In genomic region chr9:116646661-116647514, GRCh38 we compare ENCODE assay signal across 8 cellular contexts. TPM values are rescaled to one million over a fixed set of nuclear protein-coding genes. Genes with fewer than 3 reads are reported as not detected.
DNase-seq lines count a peak whose midpoint lies in the region; ATAC-seq, FAIRE-seq and TF ChIP-seq lines count a peak whose summit lies in the region.

No MANE protein-coding gene starts in this region.

- no peaks in the 10 kb centered on the region for H3K9me3 ChIP-seq in CD8-positive, alpha-beta T cell (ENCODE audit: low read length)

- no peaks in the 10 kb centered on the region for H3K27me3 Mint-ChIP-seq in CD8-positive, alpha-beta T cell (ENCODE audit: low read depth)

- POLR2A ChIA-PET in CD8-positive, alpha-beta T cell (lab: Charles Lee): no interaction called here

- no peak overlapping the region for H3K4me3 Mint-ChIP-seq in CD8-positive, alpha-beta T cell

- TF ChIP-seq CTCF in GM20000 (IDR thresholded peaks at IDR 0.05; ENCODE audit: extremely low read depth, missing control alignments): peak; percentile 29
- TF ChIP-seq CTCF in CD8-positive, alpha-beta T cell (IDR thresholded peaks at IDR 0.05): no peak

- H3K36me3 ChIP-seq in CD8-positive, alpha-beta T cell (ENCODE audit: insufficient read depth, low read length): no peaks in the 10 kb centered on the region

- no peak overlapping the region for H3K27ac Mint-ChIP-seq in CD8-positive, alpha-beta T cell

- no peaks in the 10 kb centered on the region for H3K27me3 ChIP-seq in CD8-positive, alpha-beta T cell (ENCODE audit: insufficient read depth, low read length)

- H3K4me1 ChIP-seq in CD8-positive, alpha-beta T cell (ENCODE audit: insufficient read depth, low read length): no peaks in the 10 kb centered on the region

- no peak overlapping the region for H3K4me3 ChIP-seq in CD8-positive, alpha-beta T cell (ENCODE audit: low read depth, low read length)

- no peak overlapping the region for H3K27ac ChIP-seq in CD8-positive, alpha-beta T cell (ENCODE audit: low read depth, low read length)

- CTCF ChIA-PET in CD8-positive, alpha-beta T cell (lab: Charles Lee): no interaction called here

- H3K9me3 Mint-ChIP-seq in CD8-positive, alpha-beta T cell: no peaks in the 10 kb centered on the region

- no peaks in the 10 kb centered on the region for H3K4me1 Mint-ChIP-seq in CD8-positive, alpha-beta T cell (ENCODE audit: low read depth)

- no peak for ATAC-seq in CD8-positive, alpha-beta T cell

- peak; percentile 19 for DNase-seq in COR-L47 (lab: John Stamatoyannopoulos, UW)
- peak; percentile 29 for DNase-seq in GM20000 (ENCODE audit: low spot score)
- DNase-seq in NCI-H226: peak; percentile 20
- peak; percentile 55 for DNase-seq in dermis blood vessel endothelial cell
- DNase-seq in middle frontal gyrus (ENCODE audit: extremely low spot score, low spot score): peak; percentile 19
- no peak for DNase-seq in RCC 7860 (ENCODE audit: low spot score)
- DNase-seq in CD8-positive, alpha-beta T cell: no peak
- DNase-seq in NCI-H2227 treated with DMSO at 0.1 percent for 48 hours (lab: John Stamatoyannopoulos, UW): no peak

- FAIRE-seq in RCC 7860 (lab: Jason Lieb, UNC): no peak

- intact Hi-C loops in CD8-positive, alpha-beta T cell (cut with DNase I, micrococcal nuclease): no loop called here

- peaks cover 42% of the 10 kb centered on the region for H3K36me3 Mint-ChIP-seq in CD8-positive, alpha-beta T cell

RNA-seq across cellular contexts. Expression of gene TRIM32, which starts 40.2 kb away (rescaled TPM):
- total RNA-seq in dermis blood vessel endothelial cell: 19.3 and 21.6 TPM in 2 replicates
- total RNA-seq in CD8-positive, alpha-beta T cell: 1 to 10 TPM; 5.0 to 6.8 TPM

Comparison
In these comparisons a context has a peak if more than half of its experiments do, and no peak if none do; other contexts are left out.
1. DNase-seq: peak in COR-L47 (single experiment), GM20000 (single experiment), NCI-H226 (single experiment), dermis blood vessel endothelial cell (single experiment) and middle frontal gyrus (single experiment); none in RCC 7860 (single experiment), CD8-positive, alpha-beta T cell (0 of 7) and NCI-H2227 treated with DMSO at 0.1 percent for 48 hours (single experiment).